Comparison of ENCODE assay signal across 8 cellular contexts in genomic region chr4:82799006-82799881, GRCh38. TPM values are rescaled to one million over a fixed set of nuclear protein-coding genes. Genes with fewer than 3 reads are reported as not detected.
DNase-seq lines count a peak whose midpoint lies in the region; ATAC-seq and TF ChIP-seq lines count a peak whose summit lies in the region.

No MANE protein-coding gene starts in this region.

- no peak overlapping the region for H3K23ac ChIP-seq in neuronal stem cell (ENCODE audit: low read depth, low read length, poor library complexity)

- TF ChIP-seq CTCF in AG04450 (IDR thresholded peaks at IDR 0.05; ENCODE audit: low read depth, low read length) (no peak), Peyer's patch (IDR thresholded peaks at IDR 0.05) (no peak), epithelial cell of esophagus (IDR thresholded peaks at IDR 0.05; ENCODE audit: insufficient read depth, low read depth, low read length, missing control alignments) (no peak)

- no peak for DNase-seq in AG04450 (ENCODE audit: low read depth, low spot score)
- DNase-seq in GM19238 (ENCODE audit: insufficient read length, low spot score), result peak; percentile 26
- no peak for DNase-seq in Peyer's patch
- no peak for DNase-seq in epithelial cell of esophagus (ENCODE audit: low read depth)
- DNase-seq in neuronal stem cell (ENCODE audit: low spot score), result no peak
- DNase-seq in RKO (ENCODE audit: low spot score), result no peak

- peak overlapping the region; percentile 69 for H3K18ac ChIP-seq in neuronal stem cell (ENCODE audit: low read length)

- H3K14ac ChIP-seq in neuronal stem cell (ENCODE audit: low read length), result no peak overlapping the region

- H2AK5ac ChIP-seq in neuronal stem cell (ENCODE audit: low read depth, low read length), result no peak overlapping the region

- H3K79me1 ChIP-seq in neuronal stem cell (ENCODE audit: low read depth, low read length), result peaks cover 5% of the 10 kb centered on the region

- no peak overlapping the region for H2BK120ac ChIP-seq in neuronal stem cell (ENCODE audit: low read depth, low read length)

- POLR2A ChIA-PET in AG04450 (lab: Yijun Ruan, JAX), result interaction anchor here (0.5 to 1.5 kb wide), 5 partner anchors 12 to 564 kb away, joined by 3 to 11 read pairs (median 6); partner anchors contain the start of gene COPS4

- H3K27ac ChIP-seq in AG04450 (ENCODE audit: low read depth, low read length) (no peak overlapping the region), Peyer's patch (peak overlapping the region in 2 of 4 donors; percentile 5 to 70), neuronal stem cell (replicated peaks; ENCODE audit: low read length) (peak overlapping the region; percentile 15)

- H3K9ac ChIP-seq in neuronal stem cell (ENCODE audit: low read depth, low read length, poor library complexity), result peak overlapping the region; percentile 75

- TF ChIP-seq POLR2A in Peyer's patch (IDR thresholded peaks at IDR 0.05), result no peak

- peak overlapping the region; percentile 92 for H3K4me2 ChIP-seq in neuronal stem cell (ENCODE audit: insufficient read depth, low read length, poor library complexity, severe bottlenecking)

- peak overlapping the region; percentile 90 for H2AFZ ChIP-seq in neuronal stem cell (ENCODE audit: low read length)

- H4K8ac ChIP-seq in neuronal stem cell (ENCODE audit: low read depth, low read length), result no peak overlapping the region

- H2BK15ac ChIP-seq in neuronal stem cell (ENCODE audit: low read length), result no peak overlapping the region

- H3K9me3 ChIP-seq in AG04450 (ENCODE audit: control insufficient read depth, insufficient read depth, low read length) (no peaks in the 10 kb centered on the region), Peyer's patch (no peaks in the 10 kb centered on the region), neuronal stem cell (replicated peaks in 1 of 2; ENCODE audit: control insufficient read depth in 2 of 2, insufficient read depth in 1 of 2, low read depth in 1 of 2, low read length in 2 of 2) (peaks cover 2% of the 10 kb centered on the region in 2 donors)

- no peak for ATAC-seq in HG03139 (IDR thresholded peaks at IDR 0.05; ENCODE audit: unreplicated experiment)
- ATAC-seq in GM21360 (IDR thresholded peaks at IDR 0.05; ENCODE audit: unreplicated experiment), result no peak

- H3K36me3 ChIP-seq in Peyer's patch (no peaks in the 10 kb centered on the region), neuronal stem cell (replicated peaks in 1 of 2; ENCODE audit: control insufficient read depth in 2 of 2, insufficient read depth in 2 of 2, low read length in 2 of 2) (peaks cover 4 to 13% of the 10 kb centered on the region in 2 donors)

- no peak overlapping the region for H3K4ac ChIP-seq in neuronal stem cell (ENCODE audit: low read length)

- H2BK12ac ChIP-seq in neuronal stem cell (ENCODE audit: low read length), result no peak overlapping the region

- H3K4me3 ChIP-seq in AG04450 (ENCODE audit: low read depth, low read length) (peak overlapping the region; percentile 73), Peyer's patch (peak overlapping the region; percentile 50 to 84 (median 64)), epithelial cell of esophagus (ENCODE audit: low read length) (peak overlapping the region; percentile 71), neuronal stem cell (ENCODE audit: low read length in 2 of 2) (peak overlapping the region; percentile 59 to 74)

- no peak overlapping the region for H2BK5ac ChIP-seq in neuronal stem cell (ENCODE audit: low read length)

- H4K91ac ChIP-seq in neuronal stem cell (ENCODE audit: low read depth, low read length, poor library complexity), result no peak overlapping the region

- H3K4me1 ChIP-seq in Peyer's patch (peaks cover 0 to 12% (median 6%) of the 10 kb centered on the region in 4 donors), neuronal stem cell (ENCODE audit: control insufficient read depth in 2 of 2, insufficient read depth in 1 of 2, low read depth in 1 of 2, low read length in 2 of 2) (peaks cover 11 to 16% of the 10 kb centered on the region in 2 donors)

- no CpG with 5 or more reads among the region's 25 CpGs for WGBS in neuronal stem cell (ENCODE audit: extremely low coverage in 2 of 2, insufficient read length in 2 of 2, insufficient replicate concordance in 1 of 2), 2 donors

- CTCF ChIA-PET in AG04450 (lab: Charles Lee), result interaction anchor here (0.8 to 1.4 kb wide), 6 partner anchors 13 to 338 kb away, joined by 3 to 6 read pairs (median 4); no protein-coding TSS in a partner anchor

- H3K27me3 ChIP-seq in AG04450 (ENCODE audit: control insufficient read depth, insufficient read depth, low read length) (peaks cover 13% of the 10 kb centered on the region), Peyer's patch (no peaks in the 10 kb centered on the region), neuronal stem cell (ENCODE audit: control insufficient read depth in 3 of 3, insufficient read depth in 3 of 3, low read depth in 1 of 3, low read length in 3 of 3) (peaks cover 0 to 14% (median 5%) of the 10 kb centered on the region in 3 experiments)

RNA-seq across cellular contexts. Expression of gene SCD5, which starts 0.6 kb away (rescaled TPM):
- polyA plus RNA-seq in AG04450 (2011; rRNA removed), result 11.9 and 13.1 TPM in 2 replicates
- polyA minus RNA-seq in AG04450 (2011; rRNA and poly(A)+ RNA removed), result 9.6 and 11.4 TPM in 2 replicates
- 1 to 10 TPM in 3 of 4 donors, under 1 TPM in 1; 0.70 to 5.0 (median 3.0) TPM for total RNA-seq in Peyer's patch
- polyA plus RNA-seq in neuronal stem cell (2013, experiment 1 of 2), result 43.1 TPM
- 43.1 TPM for polyA plus RNA-seq in neuronal stem cell (2013, experiment 2 of 2)
